Comparison of ENCODE assay signal across 22 cellular contexts in the genomic region with DNA sequence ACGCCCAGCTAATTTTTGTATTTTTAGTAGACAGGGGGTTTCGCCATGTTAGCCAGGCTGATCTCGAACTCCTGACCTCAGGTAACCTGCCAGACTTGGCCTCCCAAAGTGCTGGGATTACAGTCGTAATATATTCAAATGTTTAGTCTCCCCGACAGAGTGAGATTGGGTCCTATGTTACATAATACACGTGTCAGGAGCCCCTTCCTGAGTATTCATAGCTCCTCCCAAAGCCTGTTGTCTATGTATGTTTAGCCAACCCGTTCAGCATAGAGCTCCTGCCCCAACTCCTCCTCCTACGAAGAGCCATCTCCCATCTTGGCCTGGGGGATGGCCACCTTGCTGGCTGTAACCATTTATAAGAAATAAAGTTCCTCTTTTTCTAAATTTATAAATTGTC. TPM values are rescaled to one million over a fixed set of nuclear protein-coding genes. Genes with fewer than 3 reads are reported as not detected.
A peak's percentile ranks its signal among the peaks of the same experiment; 100 is the strongest.
DNase-seq lines count a peak whose midpoint lies in the region; ATAC-seq and TF ChIP-seq lines count a peak whose summit lies in the region.
"Had no signal": no experiment of that assay in that cellular context is flagged by ENCODE, and none has a peak within 500 bp of the region (broad histone marks: within the 10 kb centered on the region; RNA-seq: fewer than 3 reads in every experiment).

No MANE protein-coding gene starts in this region.

- no peaks in the 10 kb centered on the region for H3K27me3 ChIP-seq in BLaER1
- H3K27me3 ChIP-seq: SJCRH30 had no signal

- no peaks in the 10 kb centered on the region for H3K36me3 Mint-ChIP-seq in natural killer cell treated with Interleukin-12 subunit alpha and Interleukin-12 subunit beta and Interleukin-15 and Interleukin-18, amount 100 ng/mL, for 72 hours
- no peaks in the 10 kb centered on the region for H3K36me3 Mint-ChIP-seq in progenitor cell of endocrine pancreas (ENCODE audit: insufficient read depth)
- H3K36me3 Mint-ChIP-seq: CD4-positive, CD25-positive, alpha-beta regulatory T cell; IgD-negative memory B cell had no signal

- H4K20me1 ChIP-seq in BLaER1, result peaks cover 17% of the 10 kb centered on the region

- H3K4me3 ChIP-seq in BLaER1 (no peak overlapping the region), NB4 (ENCODE audit: low read depth, low read length) (peak overlapping the region; percentile 44)
- H3K4me3 ChIP-seq: GM23248, SJCRH30 had no signal

- no peaks in the 10 kb centered on the region for H3K9me3 Mint-ChIP-seq in natural killer cell treated with Interleukin-12 subunit alpha and Interleukin-12 subunit beta and Interleukin-15 and Interleukin-18, amount 100 ng/mL, for 72 hours
- no peaks in the 10 kb centered on the region for H3K9me3 Mint-ChIP-seq in progenitor cell of endocrine pancreas (ENCODE audit: low read depth)
- H3K9me3 Mint-ChIP-seq: H9, IgD-negative memory B cell had no signal

- H3K27me3 Mint-ChIP-seq in natural killer cell treated with Interleukin-12 subunit alpha and Interleukin-12 subunit beta and Interleukin-15 and Interleukin-18, amount 100 ng/mL, for 72 hours, result peaks cover 4 to 12% of the 10 kb centered on the region in 2 donors
- peaks cover 27% of the 10 kb centered on the region for H3K27me3 Mint-ChIP-seq in progenitor cell of endocrine pancreas

- H3K4me1 ChIP-seq in BLaER1, result peaks cover 57% of the 10 kb centered on the region
- H3K4me1 ChIP-seq: SJCRH30 had no signal

- no peak overlapping the region for H3K9ac ChIP-seq in BLaER1
- H3K9ac ChIP-seq: GM23248 had no signal

- H3K27ac ChIP-seq in BLaER1, result 0 out of 2 replicates have a peak overlapping the region, but pooled peaks have one; percentile 66
- H3K27ac ChIP-seq: GM23248, SJCRH30 had no signal

- peaks cover 5% of the 10 kb centered on the region; the same call in 1 of the 2 replicates for H3K36me3 ChIP-seq in BLaER1
- H3K36me3 ChIP-seq: SJCRH30 had no signal

- peak overlapping the region; percentile 36 for H3K4me3 Mint-ChIP-seq in natural killer cell treated with Interleukin-12 subunit alpha and Interleukin-12 subunit beta and Interleukin-15 and Interleukin-18, amount 100 ng/mL, for 72 hours
- H3K4me3 Mint-ChIP-seq in progenitor cell of endocrine pancreas (ENCODE audit: low read depth), result no peak overlapping the region
- H3K4me3 Mint-ChIP-seq: H9 had no signal

- H3K27ac Mint-ChIP-seq in natural killer cell treated with Interleukin-12 subunit alpha and Interleukin-12 subunit beta and Interleukin-15 and Interleukin-18, amount 100 ng/mL, for 72 hours, result peak overlapping the region in 1 of 2 donors; percentile 60
- no peak overlapping the region for H3K27ac Mint-ChIP-seq in progenitor cell of endocrine pancreas
- H3K27ac Mint-ChIP-seq: CD4-positive, CD25-positive, alpha-beta regulatory T cell; H9 had no signal

- no peak for TF ChIP-seq CTCF in NB4 (IDR thresholded peaks at IDR 0.05; ENCODE audit: low read depth, low read length)
- no peak for TF ChIP-seq CTCF in progenitor cell of endocrine pancreas (IDR thresholded peaks at IDR 0.05; ENCODE audit: unreplicated experiment)

- TF ChIP-seq POLR2A in NB4 (IDR thresholded peaks at IDR 0.05; ENCODE audit: extremely low read depth, insufficient read length), result no peak

- H3K4me2 ChIP-seq in BLaER1, result peak overlapping the region; percentile 93

- ATAC-seq in natural killer cell treated with Interleukin-12 subunit alpha and Interleukin-12 subunit beta and Interleukin-15 and Interleukin-18, amount 100 ng/mL, for 72 hours, result no peak
- no peak for ATAC-seq in GM18907 (IDR thresholded peaks at IDR 0.05; ENCODE audit: unreplicated experiment)

- no peaks in the 10 kb centered on the region for H3K9me3 ChIP-seq in BLaER1
- H3K9me3 ChIP-seq: Caco-2, SJCRH30 had no signal

- DNase-seq in GF-D8 (lab: John Stamatoyannopoulos, UW), result peak; percentile 62
- peak; percentile 91 for DNase-seq in NB4 (ENCODE audit: low read depth)
- DNase-seq in natural killer cell treated with Interleukin-12 subunit alpha and Interleukin-12 subunit beta and Interleukin-15 and Interleukin-18, amount 100 ng/mL, for 72 hours (ENCODE audit: low spot score), result no peak
- no peak for DNase-seq in progenitor cell of endocrine pancreas (ENCODE audit: low spot score, unreplicated experiment)
- no peak for DNase-seq in MV-4-11 (lab: John Stamatoyannopoulos, UW)
- DNase-seq: Caco-2; CD4-positive, CD25-positive, alpha-beta regulatory T cell; DMS 273 treated with DMSO at 0.1 percent for 48 hours; DND-41; GM23248; H9; MM.1S; NCI-H1694; NCI-H2081; NCI-H2171; NCI-H524 treated with DMSO at 0.1 percent for 48 hours; NCI-H82; SJCRH30; T-helper 1 cell had no signal

- peaks cover 46 to 61% of the 10 kb centered on the region in 2 donors for H3K4me1 Mint-ChIP-seq in natural killer cell treated with Interleukin-12 subunit alpha and Interleukin-12 subunit beta and Interleukin-15 and Interleukin-18, amount 100 ng/mL, for 72 hours (ENCODE audit: low read depth in 2 of 2)
- H3K4me1 Mint-ChIP-seq in progenitor cell of endocrine pancreas (ENCODE audit: low read depth), result peaks cover 13% of the 10 kb centered on the region

RNA-seq across cellular contexts. Expression of a gene that starts 2.7 kb away (rescaled TPM):
- total RNA-seq in natural killer cell treated with Interleukin-12 subunit alpha and Interleukin-12 subunit beta and Interleukin-15 and Interleukin-18, amount 100 ng/mL, for 72 hours, result 10 to 100 TPM; 27.0 to 47.4 TPM
- total RNA-seq in progenitor cell of endocrine pancreas, result 41.1 and 43.6 TPM in 2 replicates

Comparison
In these comparisons a context has a peak if more than half of its experiments do, and no peak if none do; other contexts are left out.
1. DNase-seq: peak in GF-D8 (single experiment) and NB4 (single experiment); none in natural killer cell treated with Interleukin-12 subunit alpha and Interleukin-12 subunit beta and Interleukin-15 and Interleukin-18, amount 100 ng/mL, for 72 hours (single experiment), progenitor cell of endocrine pancreas (single experiment) and MV-4-11 (single experiment).